9 cellular contexts compared by ENCODE assay signal in genomic region chr5:14250778-14251711, GRCh38.
DNase-seq lines count a peak whose midpoint lies in the region; ATAC-seq and TF ChIP-seq lines count a peak whose summit lies in the region.
"Had no signal": no experiment of that assay in that cellular context is flagged by ENCODE, and none has a peak within 500 bp of the region (broad histone marks: within the 10 kb centered on the region; RNA-seq: fewer than 3 reads in every experiment).

No MANE protein-coding gene starts in this region.

- peak overlapping the region; percentile 41 to 43 for H3K27ac ChIP-seq in breast epithelium

- peaks cover 6 to 13% of the 10 kb centered on the region in 2 donors for H3K36me3 Mint-ChIP-seq in stimulated activated naive B cell treated with anti-CD40 and anti-IgM and Interleukin-4, amounts not matched to agents 10 μg/mL and 1 μg/mL and 100 μg/mL, for 72 hours
- no peaks in the 10 kb centered on the region for H3K36me3 Mint-ChIP-seq in activated CD4-positive, alpha-beta memory T cell treated with anti-CD3 and anti-CD28 coated beads for 36 hours

- intact Hi-C loops in breast epithelium (cut with DNase I; ENCODE audit: low total_unique reads), result no loop called here
- intact Hi-C loops in activated CD4-positive, alpha-beta memory T cell treated with anti-CD3 and anti-CD28 coated beads for 36 hours (cut with micrococcal nuclease), result no loop called here

- ATAC-seq in HG03097 (IDR thresholded peaks at IDR 0.05; ENCODE audit: low FRiP score, unreplicated experiment), result peak; percentile 35
- ATAC-seq in stimulated activated naive B cell treated with anti-CD40 and anti-IgM and Interleukin-4, amounts not matched to agents 10 μg/mL and 1 μg/mL and 100 μg/mL, for 72 hours (replicated peaks), result peak; percentile 62 to 68

- TF ChIP-seq CTCF in breast epithelium (IDR thresholded peaks at IDR 0.05), result no peak

- H3K27me3 Mint-ChIP-seq in stimulated activated naive B cell treated with anti-CD40 and anti-IgM and Interleukin-4, amounts not matched to agents 10 μg/mL and 1 μg/mL and 100 μg/mL, for 72 hours, result no peaks in the 10 kb centered on the region
- peaks cover 8% of the 10 kb centered on the region for H3K27me3 Mint-ChIP-seq in activated CD4-positive, alpha-beta memory T cell treated with anti-CD3 and anti-CD28 coated beads for 36 hours

- H3K4me3 Mint-ChIP-seq in stimulated activated naive B cell treated with anti-CD40 and anti-IgM and Interleukin-4, amounts not matched to agents 10 μg/mL and 1 μg/mL and 100 μg/mL, for 72 hours, result peak overlapping the region in 1 of 2 donors; percentile 3
- no peak overlapping the region for H3K4me3 Mint-ChIP-seq in activated CD4-positive, alpha-beta memory T cell treated with anti-CD3 and anti-CD28 coated beads for 36 hours

- no peaks in the 10 kb centered on the region for H3K36me3 ChIP-seq in breast epithelium

- H3K4me1 ChIP-seq in breast epithelium, result peaks cover 0 to 4% of the 10 kb centered on the region in 2 donors

- DNase-seq in NCI-H2107 treated with DMSO at 0.1 percent for 48 hours (lab: John Stamatoyannopoulos, UW; ENCODE audit: unreplicated experiment) (peak; percentile 63), NCI-H2107 (lab: John Stamatoyannopoulos, UW) (no peak), breast epithelium (ENCODE audit: low spot score in 2 of 2) (no peak), SW480 (ENCODE audit: low spot score) (no peak), NCI-H345 (lab: John Stamatoyannopoulos, UW) (no peak)
- no peak for DNase-seq in stimulated activated naive B cell treated with anti-CD40 and anti-IgM and Interleukin-4, amounts not matched to agents 10 μg/mL and 1 μg/mL and 100 μg/mL, for 72 hours
- no peak for DNase-seq in activated CD4-positive, alpha-beta memory T cell treated with anti-CD3 and anti-CD28 coated beads for 36 hours
- DNase-seq: amniotic stem cell had no signal

- no peak for TF ChIP-seq POLR2A in breast epithelium (IDR thresholded peaks at IDR 0.05)

- H3K9me3 Mint-ChIP-seq in stimulated activated naive B cell treated with anti-CD40 and anti-IgM and Interleukin-4, amounts not matched to agents 10 μg/mL and 1 μg/mL and 100 μg/mL, for 72 hours, result peaks cover 2 to 3% of the 10 kb centered on the region in 2 donors
- H3K9me3 Mint-ChIP-seq in activated CD4-positive, alpha-beta memory T cell treated with anti-CD3 and anti-CD28 coated beads for 36 hours, result peaks cover 4% of the 10 kb centered on the region

- POLR2A ChIA-PET in activated CD4-positive, alpha-beta memory T cell treated with anti-CD3 and anti-CD28 coated beads for 36 hours (lab: Charles Lee), result no interaction called here

- H3K9me3 ChIP-seq in breast epithelium, result no peaks in the 10 kb centered on the region

- CTCF ChIA-PET in activated CD4-positive, alpha-beta memory T cell treated with anti-CD3 and anti-CD28 coated beads for 36 hours (lab: Charles Lee), result no interaction called here

- no peak overlapping the region for H3K4me3 ChIP-seq in breast epithelium

- H3K4me1 Mint-ChIP-seq in stimulated activated naive B cell treated with anti-CD40 and anti-IgM and Interleukin-4, amounts not matched to agents 10 μg/mL and 1 μg/mL and 100 μg/mL, for 72 hours, result peaks cover 44 to 64% of the 10 kb centered on the region in 2 donors
- no peaks in the 10 kb centered on the region for H3K4me1 Mint-ChIP-seq in activated CD4-positive, alpha-beta memory T cell treated with anti-CD3 and anti-CD28 coated beads for 36 hours (ENCODE audit: low read depth)

- H3K27me3 ChIP-seq in breast epithelium, result no peaks in the 10 kb centered on the region

- peak overlapping the region; percentile 62 for H3K27ac Mint-ChIP-seq in stimulated activated naive B cell treated with anti-CD40 and anti-IgM and Interleukin-4, amounts not matched to agents 10 μg/mL and 1 μg/mL and 100 μg/mL, for 72 hours
- no peak overlapping the region for H3K27ac Mint-ChIP-seq in activated CD4-positive, alpha-beta memory T cell treated with anti-CD3 and anti-CD28 coated beads for 36 hours
